Comparison of ENCODE assay signal across 24 cellular contexts in the genomic region with DNA sequence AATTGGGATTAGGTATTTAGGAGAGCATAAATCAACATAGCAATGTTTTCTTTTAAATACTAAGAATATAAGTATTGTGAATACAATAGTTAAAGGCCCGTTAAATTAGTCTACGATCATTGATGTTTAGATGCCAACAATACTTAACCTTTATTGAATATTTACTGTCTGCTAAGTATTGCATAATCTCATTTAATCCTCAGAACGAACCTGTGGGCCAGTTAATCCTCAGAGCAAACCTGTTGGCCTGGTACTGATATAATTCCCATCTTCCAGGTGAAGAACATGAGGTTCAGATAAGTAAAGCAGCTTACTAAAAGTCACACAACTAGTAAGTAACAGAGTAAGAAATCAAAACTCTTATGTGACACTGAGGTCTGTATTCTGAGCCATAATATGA. TPM values are rescaled to one million over a fixed set of nuclear protein-coding genes. Genes with fewer than 3 reads are reported as not detected.
DNase-seq lines count a peak whose midpoint lies in the region; ATAC-seq and TF ChIP-seq lines count a peak whose summit lies in the region.
"Had no signal": no experiment of that assay in that cellular context is flagged by ENCODE, and none has a peak within 500 bp of the region (broad histone marks: within the 10 kb centered on the region; RNA-seq: fewer than 3 reads in every experiment).

No MANE protein-coding gene starts in this region.

- peaks cover 33% of the 10 kb centered on the region for H3K4me1 Mint-ChIP-seq in activated CD4-positive, alpha-beta T cell treated with anti-CD3 and anti-CD28 coated beads for 36 hours
- H3K4me1 Mint-ChIP-seq in activated T-helper 17 cell treated with anti-CD3 and anti-CD28 coated beads, Interleukin-2, amount 50 U/mL, for 72 hours = peaks cover 36% of the 10 kb centered on the region

- POLR2A ChIA-PET in activated CD4-positive, alpha-beta T cell treated with anti-CD3 and anti-CD28 coated beads for 36 hours (lab: Charles Lee) = no interaction called here
- POLR2A ChIA-PET in IMR-90 (lab: Charles Lee; ENCODE audit: unreplicated experiment) = no interaction called here

- peak overlapping the region; percentile 46; the same call in 1 of the 2 replicates for H2BK20ac ChIP-seq in IMR-90 (ENCODE audit: low read depth, low read length)

- H4K5ac ChIP-seq in IMR-90 (ENCODE audit: low read depth, low read length) = peak overlapping the region; percentile 34; the same call in 1 of the 2 replicates

- peak overlapping the region; percentile 14 for H3K27ac Mint-ChIP-seq in activated CD4-positive, alpha-beta T cell treated with anti-CD3 and anti-CD28 coated beads for 36 hours
- peak overlapping the region; percentile 40 for H3K27ac Mint-ChIP-seq in activated T-helper 17 cell treated with anti-CD3 and anti-CD28 coated beads, Interleukin-2, amount 50 U/mL, for 72 hours
- H3K27ac Mint-ChIP-seq: CD14-positive monocyte; CD4-positive, alpha-beta T cell; CD8-positive, alpha-beta memory T cell; HFFc6 had no signal

- H3K4me3 ChIP-seq in IMR-90 (ENCODE audit: insufficient read depth, low read depth, low read length) = no peak overlapping the region
- H3K4me3 ChIP-seq: A549; BLaER1 treated with 17β-estradiol and CSF1 and Interleukin-3, amounts not matched to agents 10 nM and 100 nM; GM12878; HAP-1 had no signal

- H3K18ac ChIP-seq in IMR-90 (ENCODE audit: low read depth, low read length) = peak overlapping the region; percentile 48; the same call in 1 of the 2 replicates

- BruUV-seq in IMR-90 (replicated peaks; lab: Mats Ljungman, UMichigan) = no TSS peak

- no peak overlapping the region; the same call in 1 of the 2 replicates for H3K14ac ChIP-seq in IMR-90 (replicated peaks; ENCODE audit: low read depth, low read length)

- no peak overlapping the region; the same call in 1 of the 2 replicates for H3K56ac ChIP-seq in IMR-90 (ENCODE audit: extremely low read depth, insufficient read depth, low read length)

- TF ChIP-seq POLR2A in IMR-90 (IDR thresholded peaks at IDR 0.05; ENCODE audit: low read depth, low read length) = no peak

- H4K91ac ChIP-seq in IMR-90 (ENCODE audit: insufficient read depth, low read depth, low read length) = peak overlapping the region; percentile 72; the same call in 1 of the 2 replicates

- H3K9me1 ChIP-seq in IMR-90 (ENCODE audit: insufficient read depth, low read length) = peaks cover 31% of the 10 kb centered on the region

- no peak for DNase-seq in activated CD4-positive, alpha-beta T cell treated with anti-CD3 and anti-CD28 coated beads for 36 hours
- DNase-seq in activated CD4-positive, alpha-beta T cell treated with anti-CD3 and anti-CD28 coated beads, Interleukin-2, amount 50 U/mL, for 4 hours = no peak
- DNase-seq in IMR-90 = no peak
- DNase-seq: 8988T; ACHN; AML-193; BE2C; CD4-positive, alpha-beta T cell; CD8-positive, alpha-beta memory T cell; DMS 273 treated with DMSO at 0.1 percent for 48 hours; DMS79; EL; GDM1; GOT3; HFFc6 had no signal

- peaks cover 24% of the 10 kb centered on the region for H3K36me3 Mint-ChIP-seq in activated CD4-positive, alpha-beta T cell treated with anti-CD3 and anti-CD28 coated beads for 36 hours (ENCODE audit: low read depth)
- H3K36me3 Mint-ChIP-seq in activated T-helper 17 cell treated with anti-CD3 and anti-CD28 coated beads, Interleukin-2, amount 50 U/mL, for 72 hours (ENCODE audit: low read depth) = peaks cover 69% of the 10 kb centered on the region

- H3K27me3 Mint-ChIP-seq in activated CD4-positive, alpha-beta T cell treated with anti-CD3 and anti-CD28 coated beads for 36 hours = no peaks in the 10 kb centered on the region
- H3K27me3 Mint-ChIP-seq in activated T-helper 17 cell treated with anti-CD3 and anti-CD28 coated beads, Interleukin-2, amount 50 U/mL, for 72 hours = no peaks in the 10 kb centered on the region
- H3K27me3 Mint-ChIP-seq: CD4-positive, alpha-beta T cell; CD8-positive, alpha-beta memory T cell had no signal

- 0 out of 2 replicates have a peak overlapping the region, but pooled peaks have one; percentile 44 for H2AK5ac ChIP-seq in IMR-90 (ENCODE audit: low read depth, low read length)

- intact Hi-C loops in activated CD4-positive, alpha-beta T cell treated with anti-CD3 and anti-CD28 coated beads for 36 hours (cut with DNase I, micrococcal nuclease) = loop anchor here in 1 of 2 experiments (5.0 kb wide), 2 partner anchors 178 to 187 kb away; no protein-coding TSS in a partner anchor
- intact Hi-C loops in IMR-90 (cut with micrococcal nuclease) = loop anchor here (5.0 kb wide), 2 partner anchors 53 to 118 kb away; a partner anchor contains a TSS

- H3K9me3 ChIP-seq in IMR-90 (ENCODE audit: control insufficient read depth, insufficient read depth, low read length) = no peaks in the 10 kb centered on the region
- H3K9me3 ChIP-seq: A549; BE2C; BLaER1 treated with 17β-estradiol and CSF1 and Interleukin-3, amounts not matched to agents 10 nM and 100 nM; HAP-1 had no signal

- no peak overlapping the region for H3K4me2 ChIP-seq in IMR-90 (ENCODE audit: low read depth, low read length)
- H3K4me2 ChIP-seq: A549 had no signal

- H3K36me3 ChIP-seq in IMR-90 (ENCODE audit: control insufficient read depth, insufficient read depth, low read length) = peaks cover 16% of the 10 kb centered on the region

- peak overlapping the region; percentile 13 for H3K27ac ChIP-seq in IMR-90 (ENCODE audit: insufficient read depth, low read length)
- H3K27ac ChIP-seq: A549; BLaER1 treated with 17β-estradiol and CSF1 and Interleukin-3, amounts not matched to agents 10 nM and 100 nM had no signal

- H2BK120ac ChIP-seq in IMR-90 (ENCODE audit: low read depth, low read length) = peak overlapping the region; percentile 35; the same call in 1 of the 2 replicates

- ATAC-seq in activated CD4-positive, alpha-beta T cell treated with anti-CD3 and anti-CD28 coated beads for 36 hours = no peak
- no peak for ATAC-seq in IMR-90 (ENCODE audit: low read depth)
- ATAC-seq in activated T-helper 17 cell treated with anti-CD3 and anti-CD28 coated beads, Interleukin-2, amount 50 U/mL, for 72 hours (replicated peaks) = no peak
- peak; percentile 73 for ATAC-seq in esophagus mucosa
- no peak for ATAC-seq in GM21528 (IDR thresholded peaks at IDR 0.05; ENCODE audit: low FRiP score, unreplicated experiment)
- ATAC-seq in HG03045 (IDR thresholded peaks at IDR 0.05; ENCODE audit: unreplicated experiment) = no peak
- ATAC-seq: A549, GM12878 had no signal

- H3K79me1 ChIP-seq in IMR-90 (ENCODE audit: low read depth in 1 of 2, low read length in 2 of 2) = peaks cover 27 to 53% of the 10 kb centered on the region in 2 experiments

- in situ Hi-C loops in IMR-90 (cut with MboI; ENCODE audit: low sequenced_read_pairs) = loop anchor here (5.0 kb wide), 1 partner anchor 108 kb away; no protein-coding TSS in a partner anchor

- H3K9ac ChIP-seq in IMR-90 (ENCODE audit: low read depth, low read length) = no peak overlapping the region

- no peak for TF ChIP-seq CTCF in IMR-90 (conservative IDR thresholded peaks at IDR 0.05; ENCODE audit: low read depth, low read length)

- dilution Hi-C loops in IMR-90 (cut with HindIII; ENCODE audit: low sequenced_read_pairs, unreplicated experiment) = loop anchor here (25.0 kb wide), 1 partner anchor 98 kb away; no protein-coding TSS in a partner anchor

- H2AK9ac ChIP-seq in IMR-90 (replicated peaks; ENCODE audit: low read depth, low read length, poor library complexity) = no peak overlapping the region

- H3K23ac ChIP-seq in IMR-90 (ENCODE audit: low read depth, low read length) = peak overlapping the region; percentile 18; the same call in 1 of the 2 replicates

- H2BK5ac ChIP-seq in IMR-90 (ENCODE audit: low read depth, low read length, poor library complexity, severe bottlenecking) = peak overlapping the region; percentile 70

- no peaks in the 10 kb centered on the region for H3K9me3 Mint-ChIP-seq in activated CD4-positive, alpha-beta T cell treated with anti-CD3 and anti-CD28 coated beads for 36 hours (ENCODE audit: low read depth)
- H3K9me3 Mint-ChIP-seq in activated T-helper 17 cell treated with anti-CD3 and anti-CD28 coated beads, Interleukin-2, amount 50 U/mL, for 72 hours = no peaks in the 10 kb centered on the region
- H3K9me3 Mint-ChIP-seq: CD14-positive monocyte; CD4-positive, alpha-beta T cell; CD8-positive, alpha-beta memory T cell; HFFc6 had no signal

- peak overlapping the region; percentile 82; the same call in 1 of the 2 replicates for H3K4ac ChIP-seq in IMR-90 (ENCODE audit: low read depth, low read length)

- CTCF ChIA-PET in activated CD4-positive, alpha-beta T cell treated with anti-CD3 and anti-CD28 coated beads for 36 hours (lab: Charles Lee) = interaction anchor here (0.7 to 1.3 kb wide), 5 partner anchors 11 to 176 kb away, joined by 3 to 5 read pairs (median 3); no protein-coding TSS in a partner anchor
- CTCF ChIA-PET in IMR-90 (lab: Yijun Ruan, JAX) = interaction anchor here (0.6 to 1.6 kb wide), 2 partner anchors 71 to 102 kb away, joined by 3 to 6 read pairs; no protein-coding TSS in a partner anchor

- H3K4me3 Mint-ChIP-seq in activated CD4-positive, alpha-beta T cell treated with anti-CD3 and anti-CD28 coated beads for 36 hours = no peak overlapping the region
- H3K4me3 Mint-ChIP-seq in activated T-helper 17 cell treated with anti-CD3 and anti-CD28 coated beads, Interleukin-2, amount 50 U/mL, for 72 hours = no peak overlapping the region
- H3K4me3 Mint-ChIP-seq: CD14-positive monocyte; CD4-positive, alpha-beta T cell; CD8-positive, alpha-beta memory T cell; HFFc6 had no signal

- peaks cover 36% of the 10 kb centered on the region for H3K4me1 ChIP-seq in IMR-90 (ENCODE audit: control insufficient read depth, insufficient read depth, low read length)
- H3K4me1 ChIP-seq: BE2C had no signal

- H2BK15ac ChIP-seq in IMR-90 (ENCODE audit: low read depth, low read length) = 0 out of 3 replicates have a peak overlapping the region, but pooled peaks have one; percentile 88

- H4K8ac ChIP-seq in IMR-90 (ENCODE audit: low read depth in 2 of 2, low read length in 2 of 2) = peak overlapping the region; percentile 24 to 39; a peak in 1 of 4 replicates

- no peak for TF ChIP-seq RAD21 in IMR-90 (IDR thresholded peaks at IDR 0.05; ENCODE audit: low read length)

- H4K20me1 ChIP-seq in IMR-90 (ENCODE audit: insufficient read depth, low read length) = no peaks in the 10 kb centered on the region

- H2AFZ ChIP-seq in IMR-90 (replicated peaks; ENCODE audit: low read length, poor library complexity) = no peak overlapping the region

- no peaks in the 10 kb centered on the region for H3K27me3 ChIP-seq in IMR-90 (ENCODE audit: control insufficient read depth, insufficient read depth, low read length)
- H3K27me3 ChIP-seq: BE2C; BLaER1 treated with 17β-estradiol and CSF1 and Interleukin-3, amounts not matched to agents 10 nM and 100 nM had no signal

- no CpG with 5 or more reads among the region's 3 CpGs for WGBS in IMR-90 (ENCODE audit: extremely low coverage in 2 of 2, insufficient read length in 1 of 2), 2 experiments

RNA-seq across cellular contexts. Expression of a gene that starts 57.4 kb away (rescaled TPM):
- total RNA-seq in activated CD4-positive, alpha-beta T cell treated with anti-CD3 and anti-CD28 coated beads for 36 hours = under 1 TPM; 0.09 TPM
- 0.18 TPM in 1 of 2 replicates, not detected in the other for total RNA-seq in IMR-90 (2012; rRNA removed)
- not detected in 2 replicates for polyA plus RNA-seq in IMR-90 (2012; rRNA removed)
- not detected in 2 replicates for polyA plus RNA-seq in IMR-90 (2012; cell fraction: cytosol; rRNA removed)
- polyA plus RNA-seq in IMR-90 (2012; cell fraction: nucleus; rRNA removed; ENCODE audit: low replicate concordance) = 0.15 TPM in 1 of 2 replicates, not detected in the other
- total RNA-seq in activated T-helper 17 cell treated with anti-CD3 and anti-CD28 coated beads, Interleukin-2, amount 50 U/mL, for 72 hours = under 1 TPM in 1 of 2 donors, not detected in 1; 0.21 TPM
- total RNA-seq in esophagus mucosa = not detected
- total RNA-seq: CD8-positive, alpha-beta memory T cell had no signal
- polyA plus RNA-seq: CD14-positive monocyte; CD8-positive, alpha-beta memory T cell had no signal
